Comparison of ENCODE assay signal across 5 cellular contexts in genomic region chr22:46648225-46648820, GRCh38. TPM values are rescaled to one million over a fixed set of nuclear protein-coding genes. Genes with fewer than 3 reads are reported as not detected.
A peak's percentile ranks its signal among the peaks of the same experiment; 100 is the strongest.
DNase-seq lines count a peak whose midpoint lies in the region; FAIRE-seq and TF ChIP-seq lines count a peak whose summit lies in the region.
"Not testable (repeated sequence)": the region's sequence is repeated elsewhere in the genome, so short reads cannot be mapped to it uniquely, and the experiment has no call there.

No MANE protein-coding gene starts in this region.

- not testable (repeated sequence) for H3K9ac ChIP-seq in BLaER1

- peaks cover 49% of the 10 kb centered on the region for H3K36me3 ChIP-seq in BLaER1

- peak; percentile 13 for FAIRE-seq in GM12891 (lab: Jason Lieb, UNC)
- FAIRE-seq in HTR-8/SVneo (lab: Jason Lieb, UNC), result peak; percentile 40
- FAIRE-seq in urothelium cell line (lab: Jason Lieb, UNC), result peak; percentile 53

- H3K27me3 Mint-ChIP-seq in brain, result not testable (repeated sequence)

- H3K4me2 ChIP-seq in BLaER1, result peak overlapping the region; percentile 95

- H3K9me3 ChIP-seq in BLaER1, result not testable (repeated sequence)

- not testable (repeated sequence) for DNase-seq in GM12891 (ENCODE audit: insufficient read length, low spot score); HTR-8/SVneo (ENCODE audit: insufficient read length, low spot score); urothelium cell line (ENCODE audit: low spot score)

- not testable (repeated sequence) for H3K9me3 Mint-ChIP-seq in brain

- peaks cover 14% of the 10 kb centered on the region for H3K36me3 Mint-ChIP-seq in brain

- H3K4me1 ChIP-seq in BLaER1, result peaks cover 91% of the 10 kb centered on the region

- H3K4me1 Mint-ChIP-seq in brain, result peaks cover 60% of the 10 kb centered on the region

- H3K27ac ChIP-seq in BLaER1, result not testable (repeated sequence)

- H3K27me3 ChIP-seq in BLaER1, result not testable (repeated sequence)

- H3K27ac Mint-ChIP-seq in brain, result peak overlapping the region in 3 of 5 experiments; percentile 65 to 98 (median 83)

- H3K4me3 Mint-ChIP-seq in brain, result peak overlapping the region in 2 of 5 experiments; percentile 1 to 5

- TF ChIP-seq POLR2A in GM12891 (IDR thresholded peaks at IDR 0.05; ENCODE audit: low read depth, low read length), result not testable (repeated sequence)

- peaks cover 100% of the 10 kb centered on the region for H4K20me1 ChIP-seq in BLaER1

- TF ChIP-seq CTCF in brain (conservative IDR thresholded peaks at IDR 0.05), result not testable (repeated sequence)

- not testable (repeated sequence) for H3K4me3 ChIP-seq in BLaER1

RNA-seq across cellular contexts. Expression of gene GRAMD4, which starts 28.1 kb away (rescaled TPM):
- 8.7 TPM for polyA plus RNA-seq in GM12891 (2012; ENCODE audit: low read depth, missing spikeins)
- polyA plus RNA-seq in brain (ENCODE audit: insufficient read depth, low read depth, low replicate concordance), result 12.6 TPM
